ENCODE assay signal across 18 cellular contexts in genomic region chr12:93827669-93828068, GRCh38.
A peak's percentile ranks its signal among the peaks of the same experiment; 100 is the strongest.
DNase-seq lines count a peak whose midpoint lies in the region; ATAC-seq and TF ChIP-seq lines count a peak whose summit lies in the region.
"Had no signal": no experiment of that assay in that cellular context is flagged by ENCODE, and none has a peak within 500 bp of the region (broad histone marks: within the 10 kb centered on the region; RNA-seq: fewer than 3 reads in every experiment).

No MANE protein-coding gene starts in this region.

- H3K4me3 ChIP-seq in left ventricle myocardium inferior, result no peak overlapping the region
- H3K4me3 ChIP-seq: Peyer's patch had no signal

- peak; percentile 0 for DNase-seq in NCI-H1092 treated with DMSO at 0.1 percent for 48 hours (lab: John Stamatoyannopoulos, UW)
- DNase-seq in NCI-H1092 (lab: John Stamatoyannopoulos, UW), result no peak
- no peak for DNase-seq in left ventricle myocardium inferior
- DNase-seq in left ventricle myocardium superior, result no peak
- DNase-seq in natural killer cell, result no peak
- no peak for DNase-seq in NCI-H2196 (lab: John Stamatoyannopoulos, UW; ENCODE audit: unreplicated experiment)
- DNase-seq: 8988T, ACHN, DMS153, Karpas-422, NCI-H1694 treated with DMSO at 0.1 percent for 48 hours, NCI-H2171, NCI-H446, NCI-H526 treated with DMSO at 0.1 percent for 48 hours, Peyer's patch, SHP77 treated with DMSO at 0.1 percent for 48 hours had no signal

- intact Hi-C loops in left ventricle myocardium inferior (cut with micrococcal nuclease) (no loop called here), left ventricle myocardium superior (cut with micrococcal nuclease) (no loop called here), natural killer cell (cut with micrococcal nuclease) (no loop called here)

- no peaks in the 10 kb centered on the region for H3K36me3 ChIP-seq in left ventricle myocardium inferior
- H3K36me3 ChIP-seq: Peyer's patch had no signal

- peak overlapping the region; percentile 77 for H3K27ac ChIP-seq in left ventricle myocardium inferior (replicated peaks)
- H3K27ac ChIP-seq: Peyer's patch had no signal

- no peaks in the 10 kb centered on the region for H3K27me3 ChIP-seq in left ventricle myocardium inferior (ENCODE audit: low read depth)
- H3K27me3 ChIP-seq: Peyer's patch had no signal

- no peaks in the 10 kb centered on the region for H3K27me3 Mint-ChIP-seq in activated T-helper 17 cell treated with anti-CD3 and anti-CD28 coated beads, Interleukin-2, amount 50 U/mL, for 72 hours
- no peaks in the 10 kb centered on the region for H3K27me3 Mint-ChIP-seq in natural killer cell (ENCODE audit: low read depth in 2 of 2)

- ATAC-seq in left ventricle myocardium superior (no peak), natural killer cell (no peak)
- peak; percentile 46 for ATAC-seq in activated T-helper 17 cell treated with anti-CD3 and anti-CD28 coated beads, Interleukin-2, amount 50 U/mL, for 72 hours (replicated peaks)
- ATAC-seq: HCT116 had no signal

- TF ChIP-seq CTCF in left ventricle myocardium inferior (IDR thresholded peaks at IDR 0.05; ENCODE audit: borderline replicate concordance) (no peak), natural killer cell (IDR thresholded peaks at IDR 0.05) (no peak)

- no peaks in the 10 kb centered on the region for H3K9me3 Mint-ChIP-seq in activated T-helper 17 cell treated with anti-CD3 and anti-CD28 coated beads, Interleukin-2, amount 50 U/mL, for 72 hours
- H3K9me3 Mint-ChIP-seq in natural killer cell, result no peaks in the 10 kb centered on the region

- H3K4me1 Mint-ChIP-seq in activated T-helper 17 cell treated with anti-CD3 and anti-CD28 coated beads, Interleukin-2, amount 50 U/mL, for 72 hours, result peaks cover 5% of the 10 kb centered on the region
- H3K4me1 Mint-ChIP-seq in natural killer cell, result peaks cover 0 to 5% of the 10 kb centered on the region in 2 donors

- H3K27ac Mint-ChIP-seq in activated T-helper 17 cell treated with anti-CD3 and anti-CD28 coated beads, Interleukin-2, amount 50 U/mL, for 72 hours, result no peak overlapping the region
- no peak overlapping the region for H3K27ac Mint-ChIP-seq in natural killer cell

- H3K36me3 Mint-ChIP-seq in activated T-helper 17 cell treated with anti-CD3 and anti-CD28 coated beads, Interleukin-2, amount 50 U/mL, for 72 hours (ENCODE audit: low read depth), result no peaks in the 10 kb centered on the region
- H3K36me3 Mint-ChIP-seq in natural killer cell, result no peaks in the 10 kb centered on the region

- H3K4me3 Mint-ChIP-seq in activated T-helper 17 cell treated with anti-CD3 and anti-CD28 coated beads, Interleukin-2, amount 50 U/mL, for 72 hours, result no peak overlapping the region
- H3K4me3 Mint-ChIP-seq in natural killer cell, result no peak overlapping the region

- H3K4me1 ChIP-seq in left ventricle myocardium inferior, result peaks cover 82% of the 10 kb centered on the region
- H3K4me1 ChIP-seq: Peyer's patch had no signal

- H3K9me3 ChIP-seq in left ventricle myocardium inferior (replicated peaks), result no peaks in the 10 kb centered on the region
- H3K9me3 ChIP-seq: Peyer's patch had no signal
